In the genomic region with DNA sequence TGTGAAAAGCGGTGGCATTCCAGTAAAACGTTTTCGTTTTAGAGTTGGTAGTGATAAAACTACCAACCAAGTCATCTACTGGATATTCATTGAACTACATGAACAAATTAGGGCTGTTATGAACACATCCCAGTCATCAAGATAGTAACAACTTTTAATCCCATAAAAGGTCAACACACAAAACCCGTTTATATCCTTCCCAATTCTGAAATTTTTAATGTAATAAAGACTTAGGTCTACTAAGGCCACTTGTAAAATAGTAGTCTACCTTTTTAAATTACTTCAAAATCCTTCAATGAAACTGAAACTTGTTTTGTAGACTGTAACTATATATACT, we compare ENCODE assay signal across 8 cellular contexts. TPM values are rescaled to one million over a fixed set of nuclear protein-coding genes. Genes with fewer than 3 reads are reported as not detected.
A peak's percentile ranks its signal among the peaks of the same experiment; 100 is the strongest.
DNase-seq lines count a peak whose midpoint lies in the region; ATAC-seq and TF ChIP-seq lines count a peak whose summit lies in the region.

No MANE protein-coding gene starts in this region.

- no peaks in the 10 kb centered on the region for H3K9me3 ChIP-seq in spleen

- peak; percentile 13 for DNase-seq in DMS 273 (lab: John Stamatoyannopoulos, UW; ENCODE audit: unreplicated experiment)
- no peak for DNase-seq in DMS 273 treated with DMSO at 0.1 percent for 48 hours (lab: John Stamatoyannopoulos, UW)
- no peak for DNase-seq in fibroblast of pulmonary artery (ENCODE audit: low read depth)
- DNase-seq in spleen = no peak
- DNase-seq in NCI-H446 treated with DMSO at 0.1 percent for 48 hours (lab: John Stamatoyannopoulos, UW) = no peak

- no peak for TF ChIP-seq CTCF in fibroblast of pulmonary artery (IDR thresholded peaks at IDR 0.05; ENCODE audit: low read length, missing control alignments)
- TF ChIP-seq CTCF in spleen (IDR thresholded peaks at IDR 0.05 in 8 of 11, conservative IDR thresholded peaks at IDR 0.05 in 3 of 11) = no peak

- no peak for TF ChIP-seq POLR2A in spleen (IDR thresholded peaks at IDR 0.05)

- intact Hi-C loops in spleen (cut with DNase I; ENCODE audit: low total_unique reads) = no loop called here

- ATAC-seq in SK-N-SH treated with all-trans-retinoic acid at 6 μM for 48 hours (peak; percentile 14; the same call in 1 of the 3 replicates), GM18870 (IDR thresholded peaks at IDR 0.05; ENCODE audit: unreplicated experiment) (no peak), GM21526 (IDR thresholded peaks at IDR 0.05; ENCODE audit: low FRiP score, unreplicated experiment) (no peak)

- peaks cover 0 to 26% (median 15%) of the 10 kb centered on the region in 6 donors for H3K36me3 ChIP-seq in spleen

- peaks cover 15 to 53% (median 41%) of the 10 kb centered on the region in 6 donors for H3K4me1 ChIP-seq in spleen

- H3K4me3 ChIP-seq in fibroblast of pulmonary artery (replicated peaks; ENCODE audit: low read depth, low read length) (peak overlapping the region; percentile 90), spleen (peak overlapping the region in 7 of 8 donors; percentile 54 to 92 (median 79))

- WGBS in spleen, 5 donors = 52 to 58% (median 55%) methylated on average over 4 of the region's 4 CpGs

- H3K27ac ChIP-seq in spleen = peak overlapping the region in 4 of 8 donors; percentile 86 to 94 (median 92)

- H3K27me3 ChIP-seq in spleen (replicated peaks in 1 of 7) = no peaks in the 10 kb centered on the region

TF ChIP-seq in SK-N-SH treated with all-trans-retinoic acid at 6 μM for 48 hours, 23 proteins besides CTCF, POLR2A, EP300 and RAD21:
- TF ChIP-seq CSDC2 (CRISPR knock-in tag; IDR thresholded peaks at IDR 0.05) (no peak), ZC3H10 (CRISPR knock-in tag; IDR thresholded peaks at IDR 0.05) (no peak), ZFP3 (CRISPR knock-in tag; IDR thresholded peaks at IDR 0.05) (no peak), TCF4 (CRISPR knock-in tag; IDR thresholded peaks at IDR 0.05; ENCODE audit: borderline replicate concordance) (no peak), PPARA (CRISPR knock-in tag; IDR thresholded peaks at IDR 0.05; ENCODE audit: borderline replicate concordance) (no peak), ARNTL (CRISPR knock-in tag; IDR thresholded peaks at IDR 0.05; ENCODE audit: borderline replicate concordance, low read depth) (no peak), RARB (CRISPR knock-in tag; IDR thresholded peaks at IDR 0.05) (no peak), BACH2 (CRISPR knock-in tag; IDR thresholded peaks at IDR 0.05; ENCODE audit: borderline replicate concordance) (no peak), ESRRG (CRISPR knock-in tag; IDR thresholded peaks at IDR 0.05) (no peak), ZFP30 (CRISPR knock-in tag; IDR thresholded peaks at IDR 0.05) (no peak)
- TF ChIP-seq, protein P1, sequence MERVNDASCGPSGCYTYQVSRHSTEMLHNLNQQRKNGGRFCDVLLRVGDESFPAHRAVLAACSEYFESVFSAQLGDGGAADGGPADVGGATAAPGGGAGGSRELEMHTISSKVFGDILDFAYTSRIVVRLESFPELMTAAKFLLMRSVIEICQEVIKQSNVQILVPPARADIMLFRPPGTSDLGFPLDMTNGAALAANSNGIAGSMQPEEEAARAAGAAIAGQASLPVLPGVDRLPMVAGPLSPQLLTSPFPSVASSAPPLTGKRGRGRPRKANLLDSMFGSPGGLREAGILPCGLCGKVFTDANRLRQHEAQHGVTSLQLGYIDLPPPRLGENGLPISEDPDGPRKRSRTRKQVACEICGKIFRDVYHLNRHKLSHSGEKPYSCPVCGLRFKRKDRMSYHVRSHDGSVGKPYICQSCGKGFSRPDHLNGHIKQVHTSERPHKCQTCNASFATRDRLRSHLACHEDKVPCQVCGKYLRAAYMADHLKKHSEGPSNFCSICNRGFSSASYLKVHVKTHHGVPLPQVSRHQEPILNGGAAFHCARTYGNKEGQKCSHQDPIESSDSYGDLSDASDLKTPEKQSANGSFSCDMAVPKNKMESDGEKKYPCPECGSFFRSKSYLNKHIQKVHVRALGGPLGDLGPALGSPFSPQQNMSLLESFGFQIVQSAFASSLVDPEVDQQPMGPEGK (CRISPR knock-in tag; IDR thresholded peaks at IDR 0.05; ENCODE audit: borderline replicate concordance) = no peak
- TF ChIP-seq, protein P2, sequence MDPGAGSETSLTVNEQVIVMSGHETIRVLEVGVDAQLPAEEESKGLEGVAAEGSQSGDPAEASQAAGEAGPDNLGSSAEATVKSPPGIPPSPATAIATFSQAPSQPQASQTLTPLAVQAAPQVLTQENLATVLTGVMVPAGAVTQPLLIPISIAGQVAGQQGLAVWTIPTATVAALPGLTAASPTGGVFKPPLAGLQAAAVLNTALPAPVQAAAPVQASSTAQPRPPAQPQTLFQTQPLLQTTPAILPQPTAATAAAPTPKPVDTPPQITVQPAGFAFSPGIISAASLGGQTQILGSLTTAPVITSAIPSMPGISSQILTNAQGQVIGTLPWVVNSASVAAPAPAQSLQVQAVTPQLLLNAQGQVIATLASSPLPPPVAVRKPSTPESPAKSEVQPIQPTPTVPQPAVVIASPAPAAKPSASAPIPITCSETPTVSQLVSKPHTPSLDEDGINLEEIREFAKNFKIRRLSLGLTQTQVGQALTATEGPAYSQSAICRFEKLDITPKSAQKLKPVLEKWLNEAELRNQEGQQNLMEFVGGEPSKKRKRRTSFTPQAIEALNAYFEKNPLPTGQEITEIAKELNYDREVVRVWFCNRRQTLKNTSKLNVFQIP (CRISPR knock-in tag; IDR thresholded peaks at IDR 0.05; ENCODE audit: borderline replicate concordance, low read depth) = no peak
TF ChIP-seq in SK-N-SH treated with all-trans-retinoic acid at 6 μM for 48 hours: peak in this region for 0.

RNA-seq across cellular contexts. Expression of a gene that starts 1.2 kb away (rescaled TPM):
- total RNA-seq in spleen = 10 to 100 TPM; 27.3 to 49.4 (median 33.0) TPM
- polyA plus RNA-seq in spleen = 10 to 100 TPM in 2 of 3 donors, 1 to 10 TPM in 1; 8.7 to 10.1 (median 10.1) TPM

RNA-seq across cellular contexts. Expression of a gene that starts 46.5 kb away (rescaled TPM):
- total RNA-seq in spleen = 1 to 10 TPM in 5 of 7 donors, under 1 TPM in 2; 0.54 to 2.2 (median 1.4) TPM
- polyA plus RNA-seq in spleen = under 1 TPM; 0.52 to 0.93 (median 0.80) TPM

RNA-seq across cellular contexts. Expression of a gene that starts 46.6 kb away (rescaled TPM):
- 100 to 1,000 TPM; 144 to 300 (median 212) TPM for total RNA-seq in spleen
- 10 to 100 TPM; 38.1 to 47.0 (median 42.0) TPM for polyA plus RNA-seq in spleen
